Comparison of ENCODE assay signal across 8 cellular contexts in the genomic region with DNA sequence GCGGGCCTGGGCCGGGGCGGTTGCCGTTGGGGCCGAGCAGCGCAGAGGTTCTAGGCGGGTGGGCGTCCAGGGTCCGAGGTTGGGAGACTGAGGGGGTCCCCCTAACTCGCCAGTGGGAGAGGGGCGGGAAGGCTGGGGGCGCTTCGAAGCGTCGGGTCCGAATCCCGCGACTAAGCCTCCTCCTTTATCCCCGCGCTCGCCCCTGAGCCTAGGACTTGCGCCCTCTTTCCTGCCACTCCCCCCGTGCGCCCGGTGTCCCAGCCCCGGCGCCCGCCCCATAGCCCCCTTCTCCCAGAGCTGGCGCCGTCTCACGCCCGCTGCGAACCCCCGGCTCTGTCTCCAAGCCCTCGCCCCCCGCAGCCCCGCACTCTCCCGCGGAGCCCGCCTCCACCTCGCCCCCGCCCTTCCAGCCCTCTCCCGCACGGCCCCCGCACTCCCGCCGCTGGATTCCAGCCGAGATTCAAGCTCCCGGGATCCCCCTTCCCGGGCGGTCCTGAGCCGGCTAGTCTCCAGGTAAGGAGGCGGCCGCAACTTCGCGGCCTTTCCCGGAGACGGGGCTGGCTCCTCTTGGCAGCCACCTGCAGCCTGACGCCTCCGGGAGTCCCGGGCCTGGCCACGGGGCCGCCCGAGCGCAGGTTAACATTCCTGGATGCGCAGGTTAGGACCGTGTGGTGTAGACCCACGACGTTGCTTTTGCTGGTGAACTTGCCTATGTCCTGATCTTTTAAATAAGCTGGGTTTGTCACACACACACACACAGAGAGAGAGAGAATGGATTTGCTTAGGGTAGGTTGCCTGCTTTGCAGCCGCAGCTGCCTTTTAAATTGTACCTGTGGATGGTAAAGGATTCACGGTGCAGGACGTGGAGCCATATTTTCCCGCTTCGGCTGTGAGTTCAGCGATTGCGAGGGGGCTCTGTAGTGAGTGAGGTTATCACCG. TPM values are rescaled to one million over a fixed set of nuclear protein-coding genes. Genes with fewer than 3 reads are reported as not detected.
A peak's percentile ranks its signal among the peaks of the same experiment; 100 is the strongest.
DNase-seq lines count a peak whose midpoint lies in the region; ATAC-seq and TF ChIP-seq lines count a peak whose summit lies in the region.

No MANE protein-coding gene starts in this region.

- peak overlapping the region; percentile 76 for H3K4me3 Mint-ChIP-seq in activated T-cell treated with anti-CD3 and anti-CD28 coated beads, Interleukin-2, amount 50 U/mL, for 4 hours
- peak overlapping the region; percentile 90 for H3K4me3 Mint-ChIP-seq in neural crest cell

- DNase-seq in stimulated activated naive CD4-positive, alpha-beta T cell (lab: John Stamatoyannopoulos, UW): peak in 4 of 6 experiments; percentile 27 to 47 (median 41)
- no peak for DNase-seq in stimulated activated naive CD4-positive, alpha-beta T cell treated with Interleukin-2 at 50 U/mL for 16 hours (lab: John Stamatoyannopoulos, UW)
- DNase-seq in LNCaP clone FGC (ENCODE audit: low read depth): no peak
- DNase-seq in activated T-cell treated with anti-CD3 and anti-CD28 coated beads, Interleukin-2, amount 50 U/mL, for 4 hours: no peak
- DNase-seq in fibroblast of the aortic adventitia (ENCODE audit: low read depth): no peak
- peak; percentile 16 for DNase-seq in neural crest cell (ENCODE audit: low read depth, low spot score)
- DNase-seq in epidermal melanocyte (ENCODE audit: insufficient read length, low spot score): no peak
- no peak for DNase-seq in cerebellar nuclear complex (lab: John Stamatoyannopoulos, UW)

- no peaks in the 10 kb centered on the region for H3K27me3 Mint-ChIP-seq in activated T-cell treated with anti-CD3 and anti-CD28 coated beads, Interleukin-2, amount 50 U/mL, for 4 hours (ENCODE audit: low read depth)
- H3K27me3 Mint-ChIP-seq in neural crest cell (ENCODE audit: low read depth): peaks cover 7% of the 10 kb centered on the region

- peaks cover 45% of the 10 kb centered on the region for H3K4me1 Mint-ChIP-seq in activated T-cell treated with anti-CD3 and anti-CD28 coated beads, Interleukin-2, amount 50 U/mL, for 4 hours (ENCODE audit: low read depth)
- H3K4me1 Mint-ChIP-seq in neural crest cell: peaks cover 35% of the 10 kb centered on the region

- no peaks in the 10 kb centered on the region for H3K36me3 Mint-ChIP-seq in activated T-cell treated with anti-CD3 and anti-CD28 coated beads, Interleukin-2, amount 50 U/mL, for 4 hours (ENCODE audit: insufficient read depth)
- peaks cover 2% of the 10 kb centered on the region for H3K36me3 Mint-ChIP-seq in neural crest cell (ENCODE audit: low read depth)

- H3K4me3 ChIP-seq in LNCaP clone FGC (ENCODE audit: low read depth, low read length) (peak overlapping the region; percentile 58), fibroblast of the aortic adventitia (ENCODE audit: low read depth, low read length) (peak overlapping the region; percentile 78)

- TF ChIP-seq CTCF in LNCaP clone FGC (IDR thresholded peaks at IDR 0.05; ENCODE audit: control insufficient read depth, extremely low read depth, insufficient read depth) (no peak), fibroblast of the aortic adventitia (IDR thresholded peaks at IDR 0.05; ENCODE audit: insufficient read depth, low read length) (no peak), neural crest cell (conservative IDR thresholded peaks at IDR 0.05) (no peak)

- ATAC-seq in activated T-cell treated with anti-CD3 and anti-CD28 coated beads, Interleukin-2, amount 50 U/mL, for 4 hours: peak; percentile 15

- no peaks in the 10 kb centered on the region for H3K9me3 Mint-ChIP-seq in activated T-cell treated with anti-CD3 and anti-CD28 coated beads, Interleukin-2, amount 50 U/mL, for 4 hours
- H3K9me3 Mint-ChIP-seq in neural crest cell: no peaks in the 10 kb centered on the region

- H3K27ac Mint-ChIP-seq in neural crest cell (ENCODE audit: unreplicated experiment): peak overlapping the region; percentile 57

RNA-seq across cellular contexts. Expression of gene PXYLP1, which starts 0.6 kb away (rescaled TPM):
- total RNA-seq in activated T-cell treated with anti-CD3 and anti-CD28 coated beads, Interleukin-2, amount 50 U/mL, for 4 hours: 1 to 10 TPM; 3.4 to 6.8 (median 6.0) TPM
- total RNA-seq in fibroblast of the aortic adventitia (ENCODE audit: low replicate concordance) (5.2 and 9.1 TPM in 2 replicates), neural crest cell (30.9 and 33.5 TPM in 2 replicates)

Comparison
In these comparisons a context has a peak if more than half of its experiments do, and no peak if none do; other contexts are left out.
1. DNase-seq: peak in stimulated activated naive CD4-positive, alpha-beta T cell (4 of 6) and neural crest cell (single experiment); none in stimulated activated naive CD4-positive, alpha-beta T cell treated with Interleukin-2 at 50 U/mL for 16 hours (single experiment), LNCaP clone FGC (single experiment), activated T-cell treated with anti-CD3 and anti-CD28 coated beads, Interleukin-2, amount 50 U/mL, for 4 hours (single experiment), fibroblast of the aortic adventitia (single experiment), epidermal melanocyte (single experiment) and cerebellar nuclear complex (0 of 2).